In the genomic region with DNA sequence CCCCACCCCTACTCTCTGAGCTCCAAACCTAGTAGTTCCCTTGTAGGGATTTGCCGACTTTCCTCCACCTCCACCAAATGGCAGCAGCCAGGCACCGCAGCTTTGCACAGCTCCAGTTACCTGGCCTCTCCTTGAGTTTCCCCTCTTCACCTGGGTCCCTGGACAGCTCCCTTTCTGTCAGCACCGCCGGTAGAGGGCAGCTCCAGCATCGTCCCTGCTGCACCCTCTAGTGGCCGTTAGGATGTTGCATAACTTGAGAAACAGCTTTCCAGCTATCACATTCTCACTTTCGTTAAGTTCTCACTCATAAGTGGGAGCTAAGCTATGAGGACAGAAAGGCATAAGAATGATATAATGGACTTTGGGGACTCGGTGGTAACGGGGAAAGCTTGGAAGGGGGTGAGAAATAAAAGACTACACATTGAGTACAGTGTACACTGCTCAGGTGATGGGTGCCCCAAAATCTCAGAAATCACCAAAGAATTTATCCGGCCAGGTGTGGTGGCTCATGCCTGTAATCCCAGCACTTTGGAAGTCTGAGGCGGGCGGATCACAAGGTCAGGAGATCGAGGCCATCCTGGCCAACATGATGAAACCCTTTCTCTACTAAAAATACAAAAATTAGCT, we compare ENCODE assay signal across 9 cellular contexts.
DNase-seq lines count a peak whose midpoint lies in the region; ATAC-seq and TF ChIP-seq lines count a peak whose summit lies in the region.
"Had no signal": no experiment of that assay in that cellular context is flagged by ENCODE, and none has a peak within 500 bp of the region (broad histone marks: within the 10 kb centered on the region; RNA-seq: fewer than 3 reads in every experiment).

No MANE protein-coding gene starts in this region.

- ATAC-seq in CD8-positive, alpha-beta T cell = peak; percentile 75
- ATAC-seq in GM19397 (IDR thresholded peaks at IDR 0.05; ENCODE audit: unreplicated experiment) = peak; percentile 99
- ATAC-seq in HG03460 (IDR thresholded peaks at IDR 0.05; ENCODE audit: unreplicated experiment) = peak; percentile 98

- no peaks in the 10 kb centered on the region for H3K27me3 ChIP-seq in CD8-positive, alpha-beta T cell (ENCODE audit: insufficient read depth, low read length)

- H3K27ac ChIP-seq in CD8-positive, alpha-beta T cell (ENCODE audit: low read depth, low read length) = no peak overlapping the region

- POLR2A ChIA-PET in CD8-positive, alpha-beta T cell (lab: Charles Lee) = no interaction called here

- H3K9me3 ChIP-seq in CD8-positive, alpha-beta T cell (ENCODE audit: low read length) = no peaks in the 10 kb centered on the region

- no peaks in the 10 kb centered on the region for H3K36me3 ChIP-seq in CD8-positive, alpha-beta T cell (ENCODE audit: insufficient read depth, low read length)

- intact Hi-C loops in CD8-positive, alpha-beta T cell (cut with DNase I, micrococcal nuclease) = loop anchor here in 1 of 2 experiments (1.0 kb wide), 1 partner anchor 359 kb away; no protein-coding TSS in a partner anchor
- intact Hi-C loops in activated CD4-positive, alpha-beta T cell treated with anti-CD3 and anti-CD28 coated beads, Interleukin-2, amount 10 ng/mL, durations not matched to agents 24 days and 14 days (cut with micrococcal nuclease) = loop anchor here (1.0 to 5.0 kb wide), 3 partner anchors 303 to 361 kb away; partner anchors contain the start of gene SUGT1

- DNase-seq in CD8-positive, alpha-beta T cell = peak; percentile 14 to 67 (median 47)
- peak; percentile 80 for DNase-seq in NCI-H510A treated with DMSO at 0.1 percent for 48 hours (lab: John Stamatoyannopoulos, UW)
- peak; percentile 87 for DNase-seq in activated CD4-positive, alpha-beta T cell treated with anti-CD3 and anti-CD28 coated beads, Interleukin-2, amount 10 ng/mL, durations not matched to agents 24 days and 14 days
- DNase-seq in ecto neural progenitor cell (ENCODE audit: low spot score) = peak; percentile 85
- DNase-seq in medulla oblongata (ENCODE audit: extremely low spot score) = peak; percentile 90
- peak; percentile 21 to 36 for DNase-seq in stimulated activated CD8-positive, alpha-beta memory T cell treated with anti-CD3 and anti-CD28 coated beads, Interleukin-15, amount 100 ng/mL, for 48 hours (ENCODE audit: low read depth in 2 of 2)

- H3K4me3 ChIP-seq in CD8-positive, alpha-beta T cell (ENCODE audit: low read depth, low read length) = no peak overlapping the region

- H3K27ac Mint-ChIP-seq in CD8-positive, alpha-beta T cell = no peak overlapping the region
- H3K27ac Mint-ChIP-seq in activated CD4-positive, alpha-beta T cell treated with anti-CD3 and anti-CD28 coated beads, Interleukin-2, amount 10 ng/mL, durations not matched to agents 24 days and 14 days = no peak overlapping the region
- H3K27ac Mint-ChIP-seq: activated naive CD4-positive, alpha-beta T cell treated with anti-CD3 and anti-CD28 coated beads, Interleukin-2, amount 50 U/mL, for 24 hours had no signal

- H3K4me3 Mint-ChIP-seq in CD8-positive, alpha-beta T cell = no peak overlapping the region
- no peak overlapping the region for H3K4me3 Mint-ChIP-seq in activated CD4-positive, alpha-beta T cell treated with anti-CD3 and anti-CD28 coated beads, Interleukin-2, amount 10 ng/mL, durations not matched to agents 24 days and 14 days
- H3K4me3 Mint-ChIP-seq: activated naive CD4-positive, alpha-beta T cell treated with anti-CD3 and anti-CD28 coated beads, Interleukin-2, amount 50 U/mL, for 24 hours had no signal

- no peaks in the 10 kb centered on the region for H3K4me1 ChIP-seq in CD8-positive, alpha-beta T cell (ENCODE audit: insufficient read depth, low read length)

- H3K4me1 Mint-ChIP-seq in CD8-positive, alpha-beta T cell (ENCODE audit: low read depth) = no peaks in the 10 kb centered on the region
- H3K4me1 Mint-ChIP-seq in activated CD4-positive, alpha-beta T cell treated with anti-CD3 and anti-CD28 coated beads, Interleukin-2, amount 10 ng/mL, durations not matched to agents 24 days and 14 days = no peaks in the 10 kb centered on the region
- H3K4me1 Mint-ChIP-seq: activated naive CD4-positive, alpha-beta T cell treated with anti-CD3 and anti-CD28 coated beads, Interleukin-2, amount 50 U/mL, for 24 hours had no signal

- H3K9me3 Mint-ChIP-seq in CD8-positive, alpha-beta T cell = no peaks in the 10 kb centered on the region
- no peaks in the 10 kb centered on the region for H3K9me3 Mint-ChIP-seq in activated CD4-positive, alpha-beta T cell treated with anti-CD3 and anti-CD28 coated beads, Interleukin-2, amount 10 ng/mL, durations not matched to agents 24 days and 14 days
- H3K9me3 Mint-ChIP-seq: activated naive CD4-positive, alpha-beta T cell treated with anti-CD3 and anti-CD28 coated beads, Interleukin-2, amount 50 U/mL, for 24 hours had no signal

- peak; percentile 69 for TF ChIP-seq CTCF in CD8-positive, alpha-beta T cell (IDR thresholded peaks at IDR 0.05)

- no peaks in the 10 kb centered on the region for H3K36me3 Mint-ChIP-seq in CD8-positive, alpha-beta T cell
- H3K36me3 Mint-ChIP-seq in activated CD4-positive, alpha-beta T cell treated with anti-CD3 and anti-CD28 coated beads, Interleukin-2, amount 10 ng/mL, durations not matched to agents 24 days and 14 days (ENCODE audit: low read depth) = no peaks in the 10 kb centered on the region
- H3K36me3 Mint-ChIP-seq: activated naive CD4-positive, alpha-beta T cell treated with anti-CD3 and anti-CD28 coated beads, Interleukin-2, amount 50 U/mL, for 24 hours had no signal

- CTCF ChIA-PET in CD8-positive, alpha-beta T cell (lab: Charles Lee) = interaction anchor here (0.7 to 2.2 kb wide), 14 partner anchors 10 to 369 kb away, joined by 3 to 26 read pairs (median 4); no protein-coding TSS in a partner anchor

- H3K27me3 Mint-ChIP-seq in CD8-positive, alpha-beta T cell (ENCODE audit: low read depth) = peaks cover 12% of the 10 kb centered on the region
- peaks cover 3% of the 10 kb centered on the region for H3K27me3 Mint-ChIP-seq in activated CD4-positive, alpha-beta T cell treated with anti-CD3 and anti-CD28 coated beads, Interleukin-2, amount 10 ng/mL, durations not matched to agents 24 days and 14 days

Comparison
In these comparisons a context has a peak if more than half of its experiments do, and no peak if none do; other contexts are left out.
1. DNase-seq: peak in every context shown above with its lines; median percentile 90 in medulla oblongata; 87 in activated CD4-positive, alpha-beta T cell treated with anti-CD3 and anti-CD28 coated beads, Interleukin-2, amount 10 ng/mL, durations not matched to agents 24 days and 14 days; 85 in ecto neural progenitor cell; 80 in NCI-H510A treated with DMSO at 0.1 percent for 48 hours; 47 in CD8-positive, alpha-beta T cell; 28 in stimulated activated CD8-positive, alpha-beta memory T cell treated with anti-CD3 and anti-CD28 coated beads, Interleukin-15, amount 100 ng/mL, for 48 hours.